Comparison of ENCODE assay signal across 1 cellular context in genomic region chr4:183987987-183988392, GRCh38.
TF ChIP-seq lines count a peak whose summit lies in the region.

No MANE protein-coding gene starts in this region.

TF ChIP-seq in SK-N-SH, 30 proteins besides CTCF, POLR2A, EP300 and RAD21 (continued from another document):
- peak; percentile 57; the same call in 1 of the 2 replicates for TF ChIP-seq MEF2A (IDR thresholded peaks at IDR 0.05; ENCODE audit: borderline replicate concordance, low read depth)
- TF ChIP-seq TAF1 (IDR thresholded peaks at IDR 0.05; ENCODE audit: borderline replicate concordance, low read depth, low read length): peak; percentile 52; the same call in 1 of the 2 replicates
- TF ChIP-seq RCOR1 (IDR thresholded peaks at IDR 0.05; ENCODE audit: low read length): 0 out of 2 replicates have a peak, but pooled peaks have one; percentile 3
- no peak for TF ChIP-seq SIN3A (IDR thresholded peaks at IDR 0.05; ENCODE audit: borderline replicate concordance, low read depth, low read length)
- TF ChIP-seq FOSL2 (IDR thresholded peaks at IDR 0.05; ENCODE audit: borderline replicate concordance, low read depth): peak; percentile 81
- TF ChIP-seq POLR2AphosphoS5 (IDR thresholded peaks at IDR 0.05; ENCODE audit: low read depth, low read length): peak; percentile 59; the same call in 1 of the 2 replicates
- no peak for TF ChIP-seq FOXJ3 (CRISPR knock-in tag; IDR thresholded peaks at IDR 0.05)
- TF ChIP-seq YY1 (IDR thresholded peaks at IDR 0.05; ENCODE audit: low read depth): no peak
- TF ChIP-seq NFIC (IDR thresholded peaks at IDR 0.05; ENCODE audit: borderline replicate concordance): no peak
- TF ChIP-seq, protein P1, sequence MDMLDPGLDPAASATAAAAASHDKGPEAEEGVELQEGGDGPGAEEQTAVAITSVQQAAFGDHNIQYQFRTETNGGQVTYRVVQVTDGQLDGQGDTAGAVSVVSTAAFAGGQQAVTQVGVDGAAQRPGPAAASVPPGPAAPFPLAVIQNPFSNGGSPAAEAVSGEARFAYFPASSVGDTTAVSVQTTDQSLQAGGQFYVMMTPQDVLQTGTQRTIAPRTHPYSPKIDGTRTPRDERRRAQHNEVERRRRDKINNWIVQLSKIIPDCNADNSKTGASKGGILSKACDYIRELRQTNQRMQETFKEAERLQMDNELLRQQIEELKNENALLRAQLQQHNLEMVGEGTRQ (IDR thresholded peaks at IDR 0.05; ENCODE audit: borderline replicate concordance, low read depth, low read length): no peak
